25 cellular contexts compared by ENCODE assay signal in the genomic region with DNA sequence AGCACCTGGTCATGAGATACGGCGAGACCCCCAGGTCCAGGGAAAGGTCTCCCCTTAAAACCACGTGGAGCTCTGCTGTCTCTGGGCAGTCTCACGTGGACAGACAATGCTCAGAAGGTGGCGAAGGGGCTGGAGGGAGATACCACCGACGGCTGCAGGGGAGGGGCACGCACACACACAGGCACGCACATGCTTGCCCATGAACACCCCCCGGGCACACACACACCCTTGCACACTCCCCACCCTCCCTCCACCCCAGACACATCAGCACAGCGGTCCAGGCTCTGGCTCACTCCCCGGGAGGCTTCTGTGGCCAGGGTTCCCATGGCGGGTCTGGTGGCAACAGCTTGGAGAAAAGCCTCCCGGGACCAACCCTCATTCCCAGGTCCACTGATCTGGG.
"Had no signal": no experiment of that assay in that cellular context is flagged by ENCODE, and none has a peak within 500 bp of the region (broad histone marks: within the 10 kb centered on the region; RNA-seq: fewer than 3 reads in every experiment).

No MANE protein-coding gene starts in this region.

- FAIRE-seq: astrocyte, endometrium had no signal

- H3K36me3 ChIP-seq: lower lobe of right lung, transverse colon, vagina had no signal

- H3K27ac ChIP-seq: lower lobe of right lung, sigmoid colon, transverse colon, vagina had no signal

- DNase-seq: activated CD4-positive, alpha-beta memory T cell treated with anti-CD3 and anti-CD28 coated beads for 36 hours; activated CD4-positive, alpha-beta T cell treated with anti-CD3 and anti-CD28 coated beads for 4 hours; activated CD4-positive, CD25-positive, alpha-beta regulatory T cell; activated naive CD4-positive, alpha-beta T cell treated with Interleukin-2 at 50 U/mL for 16 hours; activated naive CD8-positive, alpha-beta T cell treated with anti-CD3 and anti-CD28 coated beads for 36 hours; activated T-cell treated with anti-CD3 and anti-CD28 coated beads, Interleukin-2, amount 50 U/mL, for 48 hours; cerebellar nuclear complex; cortex of kidney; erythroblast; foreskin fibroblast; immature natural killer cell; lower lobe of right lung; naive B cell; occipital lobe; retina; sigmoid colon; stimulated activated CD4-positive, alpha-beta T cell treated with anti-CD3 and anti-CD28 coated beads, Interleukin-15, amount 100 ng/mL, for 24 hours; stimulated activated CD8-positive, alpha-beta memory T cell treated with anti-CD3 and anti-CD28 coated beads, Interleukin-4, amount 100 ng/mL, for 48 hours; stimulated activated naive B cell treated with anti-CD40 and anti-IgM and Interleukin-4, amounts not matched to agents 10 μg/mL and 1 μg/mL and 100 μg/mL, for 72 hours; transverse colon had no signal

- H3K4me3 ChIP-seq: lower lobe of right lung, sigmoid colon, smooth muscle cell, transverse colon, vagina had no signal

- H3K9me3 ChIP-seq: lower lobe of right lung, sigmoid colon, transverse colon, vagina had no signal

- H3K27me3 ChIP-seq: sigmoid colon, transverse colon, vagina had no signal

- ATAC-seq: left lobe of liver; stimulated activated naive B cell treated with anti-CD40 and anti-IgM and Interleukin-4, amounts not matched to agents 10 μg/mL and 1 μg/mL and 100 μg/mL, for 72 hours had no signal

- H3K4me2 ChIP-seq: smooth muscle cell had no signal
